Comparison of ENCODE assay signal across 25 cellular contexts in the genomic region with DNA sequence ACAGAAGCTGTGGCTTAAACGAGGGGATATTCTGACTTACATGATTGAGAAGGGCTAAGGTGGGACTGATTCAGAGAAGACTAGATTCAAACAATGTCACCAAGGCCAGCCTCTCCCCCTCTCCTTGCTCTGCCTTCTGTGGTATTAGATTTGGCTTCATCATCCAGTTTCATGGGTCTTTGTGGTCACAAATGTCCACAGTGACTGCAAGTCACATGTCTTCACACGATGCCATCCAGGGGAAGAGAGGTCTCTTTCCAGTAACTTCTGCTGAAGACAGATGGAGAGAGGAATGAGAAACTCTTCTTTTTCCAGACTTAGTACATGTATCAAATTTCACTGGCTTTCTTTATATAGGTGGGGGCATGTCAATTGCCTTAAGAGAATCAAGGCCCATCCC. TPM values are rescaled to one million over a fixed set of nuclear protein-coding genes. Genes with fewer than 3 reads are reported as not detected.
DNase-seq lines count a peak whose midpoint lies in the region; ATAC-seq and TF ChIP-seq lines count a peak whose summit lies in the region.
"Had no signal": no experiment of that assay in that cellular context is flagged by ENCODE, and none has a peak within 500 bp of the region (broad histone marks: within the 10 kb centered on the region; RNA-seq: fewer than 3 reads in every experiment).

No MANE protein-coding gene starts in this region.

- ATAC-seq in stimulated activated memory B cell treated with anti-CD40 and anti-IgM and Interleukin-4, amounts not matched to agents 10 μg/mL and 1 μg/mL and 100 μg/mL, for 72 hours, result no peak
- ATAC-seq in GM19397 (IDR thresholded peaks at IDR 0.05; ENCODE audit: unreplicated experiment), result no peak
- ATAC-seq: GM23338 had no signal

- H3K27ac Mint-ChIP-seq in nephron, result peak overlapping the region in 2 of 3 experiments; percentile 8 to 58
- H3K27ac Mint-ChIP-seq in stimulated activated memory B cell treated with anti-CD40 and anti-IgM and Interleukin-4, amounts not matched to agents 10 μg/mL and 1 μg/mL and 100 μg/mL, for 72 hours, result no peak overlapping the region
- H3K27ac Mint-ChIP-seq: B cell; CD4-positive, alpha-beta T cell; GM23338; T-helper 1 cell treated with Interleukin-12 subunit alpha and Interleukin-12 subunit beta and Interleukin-4 antibody, amounts not matched to agents 30 μg/mL and 1 μg/mL, for 36 hours had no signal

- no peaks in the 10 kb centered on the region for H3K27me3 ChIP-seq in BLaER1
- H3K27me3 ChIP-seq: Peyer's patch had no signal

- no peaks in the 10 kb centered on the region for H3K36me3 Mint-ChIP-seq in nephron (ENCODE audit: low read depth)
- H3K36me3 Mint-ChIP-seq in stimulated activated memory B cell treated with anti-CD40 and anti-IgM and Interleukin-4, amounts not matched to agents 10 μg/mL and 1 μg/mL and 100 μg/mL, for 72 hours, result no peaks in the 10 kb centered on the region

- H3K4me2 ChIP-seq in BLaER1, result peak overlapping the region; percentile 70
- H3K4me2 ChIP-seq: GM23338 had no signal

- H3K4me1 Mint-ChIP-seq in nephron, result peaks cover 25% of the 10 kb centered on the region
- peaks cover 18% of the 10 kb centered on the region for H3K4me1 Mint-ChIP-seq in stimulated activated memory B cell treated with anti-CD40 and anti-IgM and Interleukin-4, amounts not matched to agents 10 μg/mL and 1 μg/mL and 100 μg/mL, for 72 hours

- no peaks in the 10 kb centered on the region for H4K20me1 ChIP-seq in BLaER1

- DNase-seq in M059J (ENCODE audit: low read depth) (peak; percentile 42), A172 (ENCODE audit: low spot score) (no peak)
- DNase-seq: Caco-2; CD4-positive, alpha-beta T cell; DMS153; HCEC 1CT; NCI-H1048; NCI-H1417 treated with DMSO at 0.1 percent for 48 hours; NCI-H187; NCI-H2107; NK-92 treated with Interleukin-12 subunit alpha and Interleukin-12 subunit beta, amount 100 ng/mL, for 24 hours; Peyer's patch had no signal

- H3K4me1 ChIP-seq in BLaER1, result peaks cover 38% of the 10 kb centered on the region
- H3K4me1 ChIP-seq: Caco-2, Peyer's patch had no signal

- no peak overlapping the region for H3K4me3 Mint-ChIP-seq in nephron
- no peak overlapping the region for H3K4me3 Mint-ChIP-seq in stimulated activated memory B cell treated with anti-CD40 and anti-IgM and Interleukin-4, amounts not matched to agents 10 μg/mL and 1 μg/mL and 100 μg/mL, for 72 hours
- H3K4me3 Mint-ChIP-seq: B cell; CD4-positive, alpha-beta T cell; GM23338; T-helper 1 cell treated with Interleukin-12 subunit alpha and Interleukin-12 subunit beta and Interleukin-4 antibody, amounts not matched to agents 30 μg/mL and 1 μg/mL, for 36 hours had no signal

- H3K27me3 Mint-ChIP-seq in nephron (ENCODE audit: low read depth), result peaks cover 15% of the 10 kb centered on the region
- no peaks in the 10 kb centered on the region for H3K27me3 Mint-ChIP-seq in stimulated activated memory B cell treated with anti-CD40 and anti-IgM and Interleukin-4, amounts not matched to agents 10 μg/mL and 1 μg/mL and 100 μg/mL, for 72 hours

- no peaks in the 10 kb centered on the region; the same call in 1 of the 2 replicates for H3K9me3 ChIP-seq in BLaER1
- H3K9me3 ChIP-seq: Caco-2, Peyer's patch had no signal

- H3K4me3 ChIP-seq in BLaER1, result no peak overlapping the region
- H3K4me3 ChIP-seq: GM23338, Peyer's patch had no signal

- H3K9ac ChIP-seq in BLaER1, result no peak overlapping the region

- H3K9me3 Mint-ChIP-seq in nephron, result peaks cover 9% of the 10 kb centered on the region
- H3K9me3 Mint-ChIP-seq in stimulated activated memory B cell treated with anti-CD40 and anti-IgM and Interleukin-4, amounts not matched to agents 10 μg/mL and 1 μg/mL and 100 μg/mL, for 72 hours, result peaks cover 5% of the 10 kb centered on the region
- H3K9me3 Mint-ChIP-seq: CD4-positive, alpha-beta T cell; T-helper 1 cell treated with Interleukin-12 subunit alpha and Interleukin-12 subunit beta and Interleukin-4 antibody, amounts not matched to agents 30 μg/mL and 1 μg/mL, for 36 hours had no signal

- H3K27ac ChIP-seq in BLaER1, result no peak overlapping the region
- peak overlapping the region; percentile 82 for H3K27ac ChIP-seq in VCaP
- H3K27ac ChIP-seq: HL-60, Peyer's patch had no signal

- no peak for TF ChIP-seq CTCF in VCaP (conservative IDR thresholded peaks at IDR 0.05)
- TF ChIP-seq CTCF in nephron (IDR thresholded peaks at IDR 0.05; ENCODE audit: unreplicated experiment in 3 of 3), result no peak

- no peaks in the 10 kb centered on the region for H3K36me3 ChIP-seq in BLaER1
- H3K36me3 ChIP-seq: Peyer's patch had no signal

RNA-seq across cellular contexts. Expression of a gene that starts 57.2 kb away (rescaled TPM):
- total RNA-seq in M059J (2014; rRNA removed; shearing (Covaris generic)), result not detected in 2 replicates
- total RNA-seq in A172 (2014; rRNA removed; shearing (Covaris generic)), result not detected in 2 replicates
- total RNA-seq: CD4-positive, alpha-beta T cell; G401; NCI-H460; Right ventricle myocardium inferior; SK-MEL-5 had no signal
